Comparison of ENCODE assay signal across 13 cellular contexts in genomic region chr5:177325868-177326381, GRCh38. TPM values are rescaled to one million over a fixed set of nuclear protein-coding genes. Genes with fewer than 3 reads are reported as not detected.
DNase-seq lines count a peak whose midpoint lies in the region; ATAC-seq and TF ChIP-seq lines count a peak whose summit lies in the region.
"Had no signal": no experiment of that assay in that cellular context is flagged by ENCODE, and none has a peak within 500 bp of the region (broad histone marks: within the 10 kb centered on the region; RNA-seq: fewer than 3 reads in every experiment).

No MANE protein-coding gene starts in this region.

- in situ Hi-C loops in ACHN (cut with HindIII; ENCODE audit: low pct_ligation_motif_present, low pct_unique_long_range_greater_than_20kb, low sequenced_read_pairs) = no loop called here

- H3K27me3 ChIP-seq in stomach = no peaks in the 10 kb centered on the region

- ATAC-seq in left colon = peak; percentile 80
- ATAC-seq: stimulated activated naive B cell treated with anti-CD40 and anti-IgM and Interleukin-4, amounts not matched to agents 10 μg/mL and 1 μg/mL and 100 μg/mL, for 72 hours had no signal

- peaks cover 8 to 39% (median 33%) of the 10 kb centered on the region in 4 donors for H3K36me3 ChIP-seq in stomach

- no peaks in the 10 kb centered on the region for H3K9me3 ChIP-seq in stomach

- CTCF ChIA-PET in RWPE1 (lab: Yijun Ruan, JAX) = interaction anchor here (0.6 kb wide), 1 partner anchor 10 kb away, joined by 3 read pairs; no protein-coding TSS in a partner anchor

- no peak for TF ChIP-seq EP300 in stomach (IDR thresholded peaks at IDR 0.05)

- intact Hi-C loops in left colon (cut with DNase I, micrococcal nuclease) (no loop called here), stomach (cut with DNase I; ENCODE audit: low total_unique reads) (loop anchor here (10.0 kb wide), 1 partner anchor 49 kb away; no protein-coding TSS in a partner anchor)

- POLR2A ChIA-PET in RWPE1 (lab: Yijun Ruan, JAX; ENCODE audit: low non-redundant PET) = no interaction called here

- H3K27ac ChIP-seq in RWPE1 (peak overlapping the region; percentile 17; the same call in 1 of the 2 replicates), stomach (peak overlapping the region in 1 of 5 donors; percentile 43)

- no peak overlapping the region for H3K4me3 ChIP-seq in stomach

- no peak for TF ChIP-seq POLR2A in stomach (IDR thresholded peaks at IDR 0.05)

- peaks cover 0 to 12% (median 6%) of the 10 kb centered on the region in 4 donors for H3K4me1 ChIP-seq in stomach

- DNase-seq in ACHN = peak; percentile 40
- DNase-seq in RWPE1 (ENCODE audit: low spot score) = no peak
- DNase-seq in left colon = no peak
- no peak for DNase-seq in AML-193 (lab: John Stamatoyannopoulos, UW)
- no peak for DNase-seq in NCI-H1930 (lab: John Stamatoyannopoulos, UW)
- no peak for DNase-seq in stomach
- DNase-seq: activated B cell treated with CpG ODN at 0.5 μM for 24 hours; activated T-cell treated with anti-CD3 and anti-CD28 coated beads, Interleukin-2, amount 50 U/mL, for 48 hours; DMS79 treated with DMSO at 0.1 percent for 48 hours; NCI-H1092; NCI-H510A treated with DMSO at 0.1 percent for 48 hours; SHP77 treated with DMSO at 0.1 percent for 48 hours; stimulated activated naive B cell treated with anti-CD40 and anti-IgM and Interleukin-4, amounts not matched to agents 10 μg/mL and 1 μg/mL and 100 μg/mL, for 72 hours had no signal

- TF ChIP-seq CTCF in RWPE1 (conservative IDR thresholded peaks at IDR 0.05; ENCODE audit: low read depth) (no peak), stomach (IDR thresholded peaks at IDR 0.05) (no peak)

- WGBS in stomach, 5 donors = 29 to 75% (median 50%) methylated on average over 1 of the region's 1 CpG

RNA-seq across cellular contexts. Expression of gene MXD3, which starts 14.2 kb away (rescaled TPM):
- total RNA-seq in left colon = 10 to 100 TPM in 1 of 2 donors, 1 to 10 TPM in 1; 8.3 to 12.9 TPM
- total RNA-seq in stomach = 10 to 100 TPM in 4 of 5 donors, 1 to 10 TPM in 1; 6.8 to 86.9 (median 25.0) TPM
- polyA plus RNA-seq in stomach = 10 to 100 TPM in 2 of 3 donors, 1 to 10 TPM in 1; 7.6 to 17.8 (median 15.0) TPM

RNA-seq across cellular contexts. Expression of gene PRELID1, which starts 22.3 kb away (rescaled TPM):
- 100 to 1,000 TPM; 263 to 276 TPM for total RNA-seq in left colon
- 100 to 1,000 TPM in 3 of 5 donors, 10 to 100 TPM in 2; 82.4 to 201 (median 127) TPM for total RNA-seq in stomach
- 100 to 1,000 TPM; 140 to 177 (median 171) TPM for polyA plus RNA-seq in stomach

RNA-seq across cellular contexts. Expression of gene RAB24, which starts 22.4 kb away (rescaled TPM):
- total RNA-seq in left colon = 10 to 100 TPM; 30.4 to 34.5 TPM
- total RNA-seq in stomach = 10 to 100 TPM in 4 of 5 donors, 1 to 10 TPM in 1; 1.8 to 87.2 (median 12.3) TPM
- 10 to 100 TPM; 31.5 to 65.3 (median 33.7) TPM for polyA plus RNA-seq in stomach

RNA-seq across cellular contexts. Expression of gene LMAN2, which starts 25.5 kb away (rescaled TPM):
- total RNA-seq in left colon = 100 to 1,000 TPM; 139 to 141 TPM
- total RNA-seq in stomach = 100 to 1,000 TPM in 3 of 5 donors, 10 to 100 TPM in 2; 73.5 to 621 (median 187) TPM
- polyA plus RNA-seq in stomach = 100 to 1,000 TPM in 1 of 3 donors, 10 to 100 TPM in 2; 92.9 to 135 (median 98.0) TPM

RNA-seq across cellular contexts. Expression of gene RGS14, which starts 31.8 kb away (rescaled TPM):
- total RNA-seq in left colon (10 to 100 TPM in 1 of 2 donors, 1 to 10 TPM in 1; 5.6 to 12.0 TPM), stomach (100 to 1,000 TPM in 1 of 5 donors, 10 to 100 TPM in 1, 1 to 10 TPM in 2, not detected in 1; 4.2 to 100 (median 12.5) TPM)
- polyA plus RNA-seq in stomach = 10 to 100 TPM; 19.0 to 34.3 (median 26.9) TPM
